Comparison of ENCODE assay signal across 33 cellular contexts in genomic region chr9:69297300-69297980, GRCh38. TPM values are rescaled to one million over a fixed set of nuclear protein-coding genes. Genes with fewer than 3 reads are reported as not detected.
"Had no signal": no experiment of that assay in that cellular context is flagged by ENCODE, and none has a peak within 500 bp of the region (broad histone marks: within the 10 kb centered on the region; RNA-seq: fewer than 3 reads in every experiment).

No MANE protein-coding gene starts in this region.

- H3K36me3 ChIP-seq: gastroesophageal sphincter, left lung, stomach, thyroid gland, upper lobe of left lung had no signal

- H3K4me1 Mint-ChIP-seq: brain; naive thymus-derived CD4-positive, alpha-beta T cell had no signal

- H2AFZ ChIP-seq: hepatocyte had no signal

- H3K4me3 Mint-ChIP-seq: activated naive CD8-positive, alpha-beta T cell; brain; effector memory CD8-positive, alpha-beta T cell; naive thymus-derived CD4-positive, alpha-beta T cell; stimulated activated naive B cell treated with anti-CD40 and anti-IgM and Interleukin-4, amounts not matched to agents 10 μg/mL and 1 μg/mL and 100 μg/mL, for 72 hours; T-helper 1 cell treated with Interleukin-12 subunit alpha and Interleukin-12 subunit beta and Interleukin-4 antibody, amounts not matched to agents 30 μg/mL and 1 μg/mL, for 36 hours had no signal

- H3K9me3 ChIP-seq: gastroesophageal sphincter, left lung, stomach, thyroid gland, upper lobe of left lung had no signal

- ATAC-seq: activated CD4-positive, CD25-positive, alpha-beta regulatory T cell treated with anti-CD3 and anti-CD28 coated beads, Interleukin-2, amount 50 U/mL, for 24 hours; effector memory CD8-positive, alpha-beta T cell; gastroesophageal sphincter; left lung; naive thymus-derived CD4-positive, alpha-beta T cell had no signal

- H3K4me1 ChIP-seq: left lung had no signal

- H3K27me3 Mint-ChIP-seq: activated naive CD8-positive, alpha-beta T cell had no signal

- FAIRE-seq: endothelial cell of umbilical vein, kidney, TTC549 had no signal

- H3K4me2 ChIP-seq: hepatocyte had no signal

- H3K27me3 ChIP-seq: gastroesophageal sphincter, hepatocyte, left lung, stomach, thyroid gland, upper lobe of left lung had no signal

- H3K27ac ChIP-seq: hepatocyte, left lung, stomach, thyroid gland, upper lobe of left lung, VCaP had no signal

- H3K4me3 ChIP-seq: gastroesophageal sphincter, hepatocyte, left lung, stomach, thyroid gland, upper lobe of left lung had no signal

- H3K79me2 ChIP-seq: hepatocyte had no signal

- H3K27ac Mint-ChIP-seq: activated naive CD8-positive, alpha-beta T cell; brain; effector memory CD8-positive, alpha-beta T cell; naive thymus-derived CD4-positive, alpha-beta T cell; stimulated activated naive B cell treated with anti-CD40 and anti-IgM and Interleukin-4, amounts not matched to agents 10 μg/mL and 1 μg/mL and 100 μg/mL, for 72 hours; T-helper 1 cell treated with Interleukin-12 subunit alpha and Interleukin-12 subunit beta and Interleukin-4 antibody, amounts not matched to agents 30 μg/mL and 1 μg/mL, for 36 hours had no signal

- H3K9me3 Mint-ChIP-seq: brain; effector memory CD8-positive, alpha-beta T cell; naive thymus-derived CD4-positive, alpha-beta T cell; stimulated activated naive B cell treated with anti-CD40 and anti-IgM and Interleukin-4, amounts not matched to agents 10 μg/mL and 1 μg/mL and 100 μg/mL, for 72 hours; T-helper 1 cell treated with Interleukin-12 subunit alpha and Interleukin-12 subunit beta and Interleukin-4 antibody, amounts not matched to agents 30 μg/mL and 1 μg/mL, for 36 hours had no signal

- DNase-seq: activated CD4-positive, alpha-beta T cell treated with anti-CD3 and anti-CD28 coated beads for 48 hours; activated CD4-positive, alpha-beta T cell treated with anti-CD3 and anti-CD28 coated beads, Interleukin-2, amount 50 U/mL, for 48 hours; activated CD8-positive, alpha-beta memory T cell treated with anti-CD3 and anti-CD28 coated beads for 24 hours; activated effector memory CD4-positive, alpha-beta T cell treated with Interleukin-2 at 50 U/mL for 16 hours; activated naive CD4-positive, alpha-beta T cell treated with Interleukin-2 at 50 U/mL for 16 hours; anterior cingulate cortex; caudate nucleus; cortex of kidney; effector memory CD8-positive, alpha-beta T cell; kidney; left lung; mammary epithelial cell; midbrain; naive thymus-derived CD4-positive, alpha-beta T cell; stimulated activated CD4-positive, alpha-beta T cell treated with anti-CD3 and anti-CD28 coated beads, Interleukin-15, amount 100 ng/mL, for 24 hours; stimulated activated CD4-positive, alpha-beta T cell treated with anti-CD3 and anti-CD28 coated beads, Interleukin-2, amount 100 ng/mL, for 24 hours; stimulated activated naive B cell treated with anti-CD40 and anti-IgM and Interleukin-4, amounts not matched to agents 10 μg/mL and 1 μg/mL and 100 μg/mL, for 72 hours; stomach; SW 1271; T-helper 9 cell; thyroid gland; upper lobe of left lung had no signal

- H3K36me3 Mint-ChIP-seq: activated naive CD8-positive, alpha-beta T cell; brain; naive thymus-derived CD4-positive, alpha-beta T cell; stimulated activated naive B cell treated with anti-CD40 and anti-IgM and Interleukin-4, amounts not matched to agents 10 μg/mL and 1 μg/mL and 100 μg/mL, for 72 hours had no signal

RNA-seq across cellular contexts. Expression of gene ENTREP1, which starts 27.6 kb away (rescaled TPM):
- total RNA-seq: fibroblast of lung; fibroblast of villous mesenchyme; naive thymus-derived CD4-positive, alpha-beta T cell had no signal
- polyA plus RNA-seq: naive thymus-derived CD4-positive, alpha-beta T cell had no signal
